ENCODE assay signal across 13 cellular contexts in the genomic region with DNA sequence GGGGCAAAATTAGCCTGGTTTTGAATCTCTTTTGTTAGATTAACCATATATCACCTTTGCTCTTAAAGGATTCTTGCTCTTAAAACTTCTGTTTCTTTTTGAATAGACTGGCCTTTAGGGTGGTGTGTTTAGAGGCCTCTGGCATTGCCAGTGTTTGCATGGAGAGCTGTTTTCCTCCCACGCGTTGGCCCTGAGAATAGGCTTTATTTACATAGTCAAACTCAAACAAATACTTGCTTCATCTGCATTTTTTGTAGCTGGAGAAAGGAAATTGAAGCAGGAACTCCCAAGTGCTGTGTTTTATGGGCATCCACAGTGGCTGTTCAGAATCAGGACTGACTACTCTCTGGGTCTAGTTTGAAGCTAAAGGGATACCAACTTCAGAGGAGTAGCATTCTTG. TPM values are rescaled to one million over a fixed set of nuclear protein-coding genes. Genes with fewer than 3 reads are reported as not detected.
DNase-seq lines count a peak whose midpoint lies in the region; ATAC-seq and TF ChIP-seq lines count a peak whose summit lies in the region.
"Had no signal": no experiment of that assay in that cellular context is flagged by ENCODE, and none has a peak within 500 bp of the region (broad histone marks: within the 10 kb centered on the region; RNA-seq: fewer than 3 reads in every experiment).

No MANE protein-coding gene starts in this region.

- H3K9me3 Mint-ChIP-seq in Caco-2 (ENCODE audit: unreplicated experiment) = no peaks in the 10 kb centered on the region
- no peaks in the 10 kb centered on the region for H3K9me3 Mint-ChIP-seq in activated T-cell treated with anti-CD3 and anti-CD28 coated beads, Interleukin-2, amount 50 U/mL, for 4 hours

- H3K4me1 ChIP-seq in Caco-2 = peaks cover 14% of the 10 kb centered on the region
- H3K4me1 ChIP-seq: BLaER1 had no signal

- no peaks in the 10 kb centered on the region; the same call in 1 of the 2 replicates for H3K36me3 ChIP-seq in Caco-2 (ENCODE audit: control insufficient read depth, insufficient read depth, low read length)
- H3K36me3 ChIP-seq: BLaER1, heart left ventricle had no signal

- peak overlapping the region; percentile 81 for H3K4me3 Mint-ChIP-seq in Caco-2 (ENCODE audit: unreplicated experiment)
- no peak overlapping the region for H3K4me3 Mint-ChIP-seq in activated T-cell treated with anti-CD3 and anti-CD28 coated beads, Interleukin-2, amount 50 U/mL, for 4 hours

- DNase-seq in Caco-2 (peak; percentile 53 to 62), NCI-H146 treated with DMSO at 0.1 percent for 48 hours (lab: John Stamatoyannopoulos, UW; ENCODE audit: unreplicated experiment) (peak; percentile 22), choroid plexus epithelial cell (ENCODE audit: low read depth) (peak; percentile 37), lung microvascular endothelial cell (ENCODE audit: low read depth in 2 of 2) (peak; percentile 30 to 50), CD1c-positive myeloid dendritic cell (ENCODE audit: extremely low spot score) (no peak)
- no peak for DNase-seq in activated T-cell treated with anti-CD3 and anti-CD28 coated beads, Interleukin-2, amount 50 U/mL, for 4 hours
- DNase-seq: activated CD4-positive, alpha-beta T cell treated with anti-CD3 and anti-CD28 coated beads for 1 hour; heart left ventricle; NCI-H2107; stimulated activated CD4-positive, alpha-beta T cell treated with anti-CD3 and anti-CD28 coated beads, Interleukin-12 subunit alpha, Interleukin-12 subunit beta, amount 100 ng/mL, for 4 hours had no signal

- H3K4me3 ChIP-seq in Caco-2 (ENCODE audit: low read depth, low read length) (no peak overlapping the region), choroid plexus epithelial cell (ENCODE audit: low read depth, low read length) (no peak overlapping the region)
- H3K4me3 ChIP-seq: BLaER1, heart left ventricle had no signal

- intact Hi-C loops in Caco-2 (cut with micrococcal nuclease; ENCODE audit: unreplicated experiment) = loop anchor here (1.0 kb wide), 2 partner anchors 56 to 75 kb away; no protein-coding TSS in a partner anchor

- peaks cover 9% of the 10 kb centered on the region for H3K4me1 Mint-ChIP-seq in Caco-2 (ENCODE audit: low read depth, unreplicated experiment)
- no peaks in the 10 kb centered on the region for H3K4me1 Mint-ChIP-seq in activated T-cell treated with anti-CD3 and anti-CD28 coated beads, Interleukin-2, amount 50 U/mL, for 4 hours (ENCODE audit: low read depth)

- no peaks in the 10 kb centered on the region for H3K27me3 Mint-ChIP-seq in Caco-2 (ENCODE audit: insufficient read depth, unreplicated experiment)
- H3K27me3 Mint-ChIP-seq in activated T-cell treated with anti-CD3 and anti-CD28 coated beads, Interleukin-2, amount 50 U/mL, for 4 hours (ENCODE audit: low read depth) = peaks cover 31% of the 10 kb centered on the region

- POLR2A ChIA-PET in Caco-2 (lab: Charles Lee) = no interaction called here

- no peaks in the 10 kb centered on the region for H3K36me3 Mint-ChIP-seq in Caco-2 (ENCODE audit: insufficient read depth, unreplicated experiment)
- no peaks in the 10 kb centered on the region for H3K36me3 Mint-ChIP-seq in activated T-cell treated with anti-CD3 and anti-CD28 coated beads, Interleukin-2, amount 50 U/mL, for 4 hours (ENCODE audit: insufficient read depth)

- CTCF ChIA-PET in Caco-2 (lab: Charles Lee) = no interaction called here

- H3K27me3 ChIP-seq in Caco-2 (replicated peaks; ENCODE audit: control insufficient read depth, insufficient read depth, low read length) = no peaks in the 10 kb centered on the region
- H3K27me3 ChIP-seq: BLaER1 had no signal

- H3K9me3 ChIP-seq in Caco-2 = no peaks in the 10 kb centered on the region
- H3K9me3 ChIP-seq: heart left ventricle had no signal

- no peak for TF ChIP-seq CTCF in Caco-2 (IDR thresholded peaks at IDR 0.05; ENCODE audit: insufficient read depth in 1 of 2, low read depth in 1 of 2, low read length in 1 of 2, severe bottlenecking in 1 of 2, unreplicated experiment in 1 of 2)
- TF ChIP-seq CTCF in choroid plexus epithelial cell (conservative IDR thresholded peaks at IDR 0.05; ENCODE audit: low read depth, low read length) = no peak

- H3K27ac Mint-ChIP-seq in Caco-2 (ENCODE audit: unreplicated experiment) = no peak overlapping the region

- no TSS peak for BruUV-seq in Caco-2 (replicated peaks; lab: Mats Ljungman, UMichigan)

- no peak for ATAC-seq in activated T-cell treated with anti-CD3 and anti-CD28 coated beads, Interleukin-2, amount 50 U/mL, for 4 hours
- ATAC-seq in GM19351 (IDR thresholded peaks at IDR 0.05; ENCODE audit: unreplicated experiment) (no peak), HG03521 (IDR thresholded peaks at IDR 0.05; ENCODE audit: unreplicated experiment) (no peak)
- ATAC-seq: heart left ventricle had no signal

RNA-seq across cellular contexts. Expression of a gene that starts 2.7 kb away (rescaled TPM):
- 12.7 and 14.2 TPM in 2 replicates for total RNA-seq in Caco-2 (2022)
- 5.0 and 5.4 TPM in 2 replicates for total RNA-seq in lung microvascular endothelial cell
- total RNA-seq in activated T-cell treated with anti-CD3 and anti-CD28 coated beads, Interleukin-2, amount 50 U/mL, for 4 hours = under 1 TPM in 1 of 3 donors, not detected in 2; 0.03 TPM

RNA-seq across cellular contexts. Expression of a gene that starts 23.3 kb away (rescaled TPM):
- total RNA-seq in Caco-2 (2022) (4.6 and 8.0 TPM in 2 replicates), lung microvascular endothelial cell (2.2 and 3.3 TPM in 2 replicates)
- not detected for total RNA-seq in activated T-cell treated with anti-CD3 and anti-CD28 coated beads, Interleukin-2, amount 50 U/mL, for 4 hours

Comparison
In these comparisons a context has a peak if more than half of its experiments do, and no peak if none do; other contexts are left out.
1. DNase-seq: peak in Caco-2 (2 of 2), NCI-H146 treated with DMSO at 0.1 percent for 48 hours (single experiment), choroid plexus epithelial cell (single experiment) and lung microvascular endothelial cell (2 of 2); none in activated T-cell treated with anti-CD3 and anti-CD28 coated beads, Interleukin-2, amount 50 U/mL, for 4 hours (single experiment) and CD1c-positive myeloid dendritic cell (single experiment).